ENCODE assay signal across 20 cellular contexts in the genomic region with DNA sequence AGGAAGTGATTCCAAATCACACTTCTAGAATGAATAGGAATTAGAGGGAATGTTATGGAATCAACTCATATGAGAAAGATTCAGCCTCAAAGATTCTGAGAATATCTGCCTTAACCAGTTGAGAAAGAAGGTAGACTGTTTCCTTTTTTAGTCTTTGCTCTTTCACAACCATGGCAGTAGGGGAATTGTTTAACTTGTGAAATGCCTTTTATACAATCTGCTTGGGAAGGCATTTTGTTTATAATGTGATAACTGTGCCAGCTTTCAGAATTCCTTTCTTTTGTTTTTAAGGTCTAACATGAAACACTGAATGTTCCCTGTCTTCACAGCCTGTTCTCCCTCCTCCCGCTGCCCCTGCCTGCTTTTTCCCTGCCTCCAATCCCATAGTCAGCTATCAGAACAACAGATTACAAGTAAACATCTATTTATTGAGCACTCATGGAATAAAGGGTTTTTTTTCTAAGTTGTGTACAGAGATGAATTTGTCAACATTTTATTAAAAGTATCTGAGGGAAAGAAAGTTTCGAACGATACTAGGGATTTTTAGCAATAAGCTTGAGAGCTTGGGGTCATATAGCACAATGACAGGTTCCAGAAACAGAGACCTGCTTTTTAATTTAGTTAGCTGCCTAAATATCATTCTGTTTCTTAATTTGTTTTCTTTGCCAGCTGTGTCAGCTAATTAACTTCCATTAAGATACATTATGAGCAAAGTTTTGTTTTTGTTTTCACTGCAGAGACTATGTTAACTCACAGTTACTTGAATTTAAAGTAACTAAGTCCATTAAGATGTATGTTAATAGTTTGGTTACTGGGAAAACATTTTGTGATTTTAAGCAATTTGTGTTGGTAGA. TPM values are rescaled to one million over a fixed set of nuclear protein-coding genes. Genes with fewer than 3 reads are reported as not detected.
DNase-seq lines count a peak whose midpoint lies in the region; ATAC-seq, FAIRE-seq and TF ChIP-seq lines count a peak whose summit lies in the region.
"Had no signal": no experiment of that assay in that cellular context is flagged by ENCODE, and none has a peak within 500 bp of the region (broad histone marks: within the 10 kb centered on the region; RNA-seq: fewer than 3 reads in every experiment).

No MANE protein-coding gene starts in this region.

- H3K4me3 ChIP-seq in endothelial cell of umbilical vein (replicated peaks in 1 of 3; ENCODE audit: insufficient read depth in 1 of 3, low read depth in 1 of 3, low read length in 3 of 3) (no peak overlapping the region), muscle layer of duodenum (ENCODE audit: low read depth in 1 of 2, low read length in 2 of 2) (no peak overlapping the region)
- H3K4me3 ChIP-seq: GM12878 had no signal

- no peak for ATAC-seq in GM18870 (IDR thresholded peaks at IDR 0.05; ENCODE audit: unreplicated experiment)
- ATAC-seq in stimulated activated memory B cell treated with anti-CD40 and anti-IgM and Interleukin-4, amounts not matched to agents 10 μg/mL and 1 μg/mL and 100 μg/mL, for 72 hours = no peak
- no peak for ATAC-seq in HG03280 (IDR thresholded peaks at IDR 0.05; ENCODE audit: unreplicated experiment)
- ATAC-seq: activated naive CD4-positive, alpha-beta T cell treated with anti-CD3 and anti-CD28 coated beads, Interleukin-2, amount 50 U/mL, for 72 hours; GM12878; left cardiac atrium; sciatic nerve had no signal

- no peaks in the 10 kb centered on the region for H3K79me2 ChIP-seq in endothelial cell of umbilical vein (ENCODE audit: control insufficient read depth, insufficient read depth, low read length)

- H3K9ac ChIP-seq in endothelial cell of umbilical vein (replicated peaks; ENCODE audit: extremely low read depth, insufficient read depth, low read length) = no peak overlapping the region

- H3K9me3 ChIP-seq in endothelial cell of umbilical vein (replicated peaks; ENCODE audit: control insufficient read depth, insufficient read depth, low read length) (no peaks in the 10 kb centered on the region), muscle layer of duodenum (ENCODE audit: control insufficient read depth in 1 of 2, low read length in 2 of 2) (no peaks in the 10 kb centered on the region)

- H3K27me3 ChIP-seq in endothelial cell of umbilical vein (ENCODE audit: control insufficient read depth in 2 of 2, insufficient read depth in 2 of 2, low read length in 2 of 2) (no peaks in the 10 kb centered on the region), muscle layer of duodenum (ENCODE audit: low read depth, low read length) (no peaks in the 10 kb centered on the region)

- no peak for TF ChIP-seq CTCF in endothelial cell of umbilical vein (IDR thresholded peaks at IDR 0.05; ENCODE audit: extremely low read depth in 1 of 2, insufficient read depth in 1 of 2, low read depth in 1 of 2, low read length in 2 of 2)

- H3K4me2 ChIP-seq in endothelial cell of umbilical vein (ENCODE audit: insufficient read depth, low read length) = no peak overlapping the region

- H3K36me3 Mint-ChIP-seq in stimulated activated memory B cell treated with anti-CD40 and anti-IgM and Interleukin-4, amounts not matched to agents 10 μg/mL and 1 μg/mL and 100 μg/mL, for 72 hours = peaks cover 14% of the 10 kb centered on the region
- H3K36me3 Mint-ChIP-seq: activated naive CD4-positive, alpha-beta T cell treated with anti-CD3 and anti-CD28 coated beads, Interleukin-2, amount 50 U/mL, for 72 hours had no signal

- no peak overlapping the region for H2AFZ ChIP-seq in endothelial cell of umbilical vein (ENCODE audit: low read depth, low read length)

- no peaks in the 10 kb centered on the region for H3K27me3 Mint-ChIP-seq in stimulated activated memory B cell treated with anti-CD40 and anti-IgM and Interleukin-4, amounts not matched to agents 10 μg/mL and 1 μg/mL and 100 μg/mL, for 72 hours

- CTCF ChIA-PET in endothelial cell of umbilical vein (lab: Charles Lee) = interaction anchor here (1.2 kb wide), 1 partner anchor 943 kb away, joined by 3 read pairs; no protein-coding TSS in a partner anchor

- no peaks in the 10 kb centered on the region for H3K4me1 ChIP-seq in endothelial cell of umbilical vein (ENCODE audit: control insufficient read depth, extremely low read depth, insufficient read depth, low read length)
- H3K4me1 ChIP-seq in muscle layer of duodenum (ENCODE audit: control insufficient read depth in 1 of 2, insufficient read depth in 2 of 2, low read length in 2 of 2) = peaks cover 0 to 19% of the 10 kb centered on the region in 2 donors

- BruUV-seq in endothelial cell of umbilical vein (replicated peaks; lab: Mats Ljungman, UMichigan) = no TSS peak

- POLR2A ChIA-PET in endothelial cell of umbilical vein (lab: Charles Lee) = interaction anchor here (0.6 kb wide), 1 partner anchor 26 kb away, joined by 4 read pairs; no protein-coding TSS in a partner anchor

- H3K9me3 Mint-ChIP-seq in stimulated activated memory B cell treated with anti-CD40 and anti-IgM and Interleukin-4, amounts not matched to agents 10 μg/mL and 1 μg/mL and 100 μg/mL, for 72 hours = no peaks in the 10 kb centered on the region
- H3K9me3 Mint-ChIP-seq: activated naive CD4-positive, alpha-beta T cell treated with anti-CD3 and anti-CD28 coated beads, Interleukin-2, amount 50 U/mL, for 72 hours had no signal

- DNase-seq in EH (ENCODE audit: low read depth) (peak; percentile 57), NOMO-1 treated with DMSO at 0.1 percent for 48 hours (lab: John Stamatoyannopoulos, UW; ENCODE audit: unreplicated experiment) (peak; percentile 41), endothelial cell of umbilical vein (ENCODE audit: low read depth, low spot score) (peak; percentile 14)
- DNase-seq in central memory CD4-positive, alpha-beta T cell = no peak
- DNase-seq: activated CD4-positive, alpha-beta T cell treated with anti-CD3 and anti-CD28 coated beads, Interleukin-2, amount 50 U/mL, for 4 hours; Calu3; left cardiac atrium; NCI-H1048; NCI-H526 treated with DMSO at 0.1 percent for 48 hours; stimulated activated CD4-positive, alpha-beta T cell treated with anti-CD3 and anti-CD28 coated beads, Interleukin-2, amount 100 ng/mL, for 24 hours; SW 1271 had no signal

- no peaks in the 10 kb centered on the region for H3K4me1 Mint-ChIP-seq in stimulated activated memory B cell treated with anti-CD40 and anti-IgM and Interleukin-4, amounts not matched to agents 10 μg/mL and 1 μg/mL and 100 μg/mL, for 72 hours

- TF ChIP-seq POLR2A in endothelial cell of umbilical vein (IDR thresholded peaks at IDR 0.05; ENCODE audit: low read depth, low read length) = no peak

- H3K27ac ChIP-seq in endothelial cell of umbilical vein (ENCODE audit: insufficient read depth, low read depth, low read length) = no peak overlapping the region
- H3K27ac ChIP-seq in muscle layer of duodenum (ENCODE audit: low read length) = peak overlapping the region; percentile 24

- intact Hi-C loops in endothelial cell of umbilical vein (cut with micrococcal nuclease) = no loop called here

- no peak overlapping the region for H3K4me3 Mint-ChIP-seq in stimulated activated memory B cell treated with anti-CD40 and anti-IgM and Interleukin-4, amounts not matched to agents 10 μg/mL and 1 μg/mL and 100 μg/mL, for 72 hours

- no peak overlapping the region for H3K27ac Mint-ChIP-seq in stimulated activated memory B cell treated with anti-CD40 and anti-IgM and Interleukin-4, amounts not matched to agents 10 μg/mL and 1 μg/mL and 100 μg/mL, for 72 hours
- H3K27ac Mint-ChIP-seq: activated naive CD4-positive, alpha-beta T cell treated with anti-CD3 and anti-CD28 coated beads, Interleukin-2, amount 50 U/mL, for 72 hours had no signal

- no peaks in the 10 kb centered on the region for H4K20me1 ChIP-seq in endothelial cell of umbilical vein (replicated peaks; ENCODE audit: control insufficient read depth, extremely low read depth, insufficient read depth, low read length)

- no peak for FAIRE-seq in endothelial cell of umbilical vein (lab: Jason Lieb, UNC)
- FAIRE-seq: bronchial epithelial cell, GM12878, RCC 7860 had no signal

- dilution Hi-C loops in endothelial cell of umbilical vein (cut with MboI; ENCODE audit: extremely low pct_ligation_motif_present, low sequenced_read_pairs) = no loop called here

- H3K36me3 ChIP-seq in endothelial cell of umbilical vein (ENCODE audit: control insufficient read depth in 2 of 2, extremely low read depth in 1 of 2, insufficient read depth in 2 of 2, low read length in 2 of 2) = no peaks in the 10 kb centered on the region
- H3K36me3 ChIP-seq in muscle layer of duodenum (ENCODE audit: control insufficient read depth in 1 of 2, insufficient read depth in 2 of 2, low read length in 2 of 2) = no peaks in the 10 kb centered on the region

- H3K9me1 ChIP-seq in endothelial cell of umbilical vein (replicated peaks; ENCODE audit: control insufficient read depth, extremely low read depth, insufficient read depth, low read length) = no peaks in the 10 kb centered on the region

TF ChIP-seq in endothelial cell of umbilical vein, 7 proteins besides CTCF, POLR2A, EP300 and RAD21:
- TF ChIP-seq, protein P1, sequence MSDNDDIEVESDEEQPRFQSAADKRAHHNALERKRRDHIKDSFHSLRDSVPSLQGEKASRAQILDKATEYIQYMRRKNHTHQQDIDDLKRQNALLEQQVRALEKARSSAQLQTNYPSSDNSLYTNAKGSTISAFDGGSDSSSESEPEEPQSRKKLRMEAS (IDR thresholded peaks at IDR 0.05; ENCODE audit: insufficient read depth, insufficient read length) = no peak
- TF ChIP-seq EZH2 (IDR thresholded peaks at IDR 0.05; ENCODE audit: borderline replicate concordance, low read depth, low read length, severe bottlenecking) (no peak), JUN (IDR thresholded peaks at IDR 0.05; ENCODE audit: borderline replicate concordance, insufficient read depth, insufficient read length, low read depth) (no peak), GATA2 (IDR thresholded peaks at IDR 0.05; ENCODE audit: insufficient read depth, insufficient read length, low read depth, low read length) (no peak), FOS (IDR thresholded peaks at IDR 0.05; ENCODE audit: borderline replicate concordance, insufficient read depth, low read length) (no peak), POLR2AphosphoS5 (IDR thresholded peaks at IDR 0.05; ENCODE audit: insufficient read depth, low read depth, low read length) (no peak), MYC (IDR thresholded peaks at IDR 0.05; ENCODE audit: low read depth, low read length) (no peak)
TF ChIP-seq in endothelial cell of umbilical vein: peak in this region for 0.

RNA-seq across cellular contexts. Expression of a gene that starts 28.3 kb away (rescaled TPM):
- 10.4 and 11.1 TPM in 2 replicates for total RNA-seq in endothelial cell of umbilical vein
- polyA plus RNA-seq in endothelial cell of umbilical vein = 2.0 and 3.3 TPM in 2 replicates
- 3.5 and 3.6 TPM in 2 replicates for polyA plus RNA-seq in endothelial cell of umbilical vein (2011; cell fraction: cytosol; rRNA removed)
- 6.7 and 7.7 TPM in 2 replicates for polyA plus RNA-seq in endothelial cell of umbilical vein (2011; cell fraction: nucleus; rRNA removed)
- polyA plus RNA-seq in endothelial cell of umbilical vein (2012) = 8.1 and 9.4 TPM in 2 replicates
- 11.6 and 12.7 TPM in 2 replicates for polyA minus RNA-seq in endothelial cell of umbilical vein
- 4.4 TPM for polyA minus RNA-seq in endothelial cell of umbilical vein (2011; cell fraction: cytosol; rRNA and poly(A)+ RNA removed)
- 23.1 and 30.6 TPM in 2 replicates for polyA minus RNA-seq in endothelial cell of umbilical vein (2011; cell fraction: nucleus; rRNA and poly(A)+ RNA removed)
